ENCODE assay signal across 1 cellular context in genomic region chr9:5437254-5438216, GRCh38.
TF ChIP-seq lines count a peak whose summit lies in the region.

PLGRKT (minus strand) TSS chr9:5437925; CDS start chr9:5431977, 5,948 bp downstream.

TF ChIP-seq in GM12878, 131 proteins besides CTCF, POLR2A, EP300 and RAD21 (continued from another document and continues in another):
- TF ChIP-seq NKRF (conservative IDR thresholded peaks at IDR 0.05): peak; percentile 89
- TF ChIP-seq MTA2 (IDR thresholded peaks at IDR 0.05; ENCODE audit: low read depth): peak; percentile 54
- TF ChIP-seq, protein P1, sequence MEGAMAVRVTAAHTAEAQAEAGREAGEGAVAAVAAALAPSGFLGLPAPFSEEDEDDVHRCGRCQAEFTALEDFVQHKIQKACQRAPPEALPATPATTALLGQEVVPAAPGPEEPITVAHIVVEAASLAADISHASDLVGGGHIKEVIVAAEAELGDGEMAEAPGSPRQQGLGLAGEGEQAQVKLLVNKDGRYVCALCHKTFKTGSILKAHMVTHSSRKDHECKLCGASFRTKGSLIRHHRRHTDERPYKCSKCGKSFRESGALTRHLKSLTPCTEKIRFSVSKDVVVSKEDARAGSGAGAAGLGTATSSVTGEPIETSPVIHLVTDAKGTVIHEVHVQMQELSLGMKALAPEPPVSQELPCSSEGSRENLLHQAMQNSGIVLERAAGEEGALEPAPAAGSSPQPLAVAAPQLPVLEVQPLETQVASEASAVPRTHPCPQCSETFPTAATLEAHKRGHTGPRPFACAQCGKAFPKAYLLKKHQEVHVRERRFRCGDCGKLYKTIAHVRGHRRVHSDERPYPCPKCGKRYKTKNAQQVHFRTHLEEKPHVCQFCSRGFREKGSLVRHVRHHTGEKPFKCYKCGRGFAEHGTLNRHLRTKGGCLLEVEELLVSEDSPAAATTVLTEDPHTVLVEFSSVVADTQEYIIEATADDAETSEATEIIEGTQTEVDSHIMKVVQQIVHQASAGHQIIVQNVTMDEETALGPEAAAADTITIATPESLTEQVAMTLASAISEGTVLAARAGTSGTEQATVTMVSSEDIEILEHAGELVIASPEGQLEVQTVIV (IDR thresholded peaks at IDR 0.05; ENCODE audit: borderline replicate concordance, partially characterized antibody): peak; percentile 30
- TF ChIP-seq GATAD2B (conservative IDR thresholded peaks at IDR 0.05; ENCODE audit: low read depth): peak; percentile 92
- TF ChIP-seq IRF4 (IDR thresholded peaks at IDR 0.05; ENCODE audit: low read depth, low read length): no peak
- TF ChIP-seq PAX8 (IDR thresholded peaks at IDR 0.05): no peak
- peak; percentile 51 for TF ChIP-seq RELA (IDR thresholded peaks at IDR 0.05; ENCODE audit: borderline replicate concordance, partially characterized antibody)
- TF ChIP-seq STAT1 (conservative IDR thresholded peaks at IDR 0.05): peak; percentile 79; the same call in 1 of the 2 replicates
- TF ChIP-seq BCL11A (IDR thresholded peaks at IDR 0.05; ENCODE audit: low read depth, low read length): peak; percentile 64
- TF ChIP-seq SUPT20H (IDR thresholded peaks at IDR 0.05; ENCODE audit: borderline replicate concordance, control insufficient read depth, low read depth, low read length): no peak
- no peak for TF ChIP-seq BCL3 (IDR thresholded peaks at IDR 0.05; ENCODE audit: borderline replicate concordance, insufficient read depth, low read depth, low read length, poor library complexity, severe bottlenecking)
- TF ChIP-seq FOXM1 (IDR thresholded peaks at IDR 0.05; ENCODE audit: low read depth, low read length): peak; percentile 35; the same call in 1 of the 2 replicates
- peak; percentile 68 for TF ChIP-seq EED (IDR thresholded peaks at IDR 0.05; ENCODE audit: low read depth)
- TF ChIP-seq MEF2A (IDR thresholded peaks at IDR 0.05; ENCODE audit: insufficient read depth, low read depth, low read length): no peak
- TF ChIP-seq, protein P2, sequence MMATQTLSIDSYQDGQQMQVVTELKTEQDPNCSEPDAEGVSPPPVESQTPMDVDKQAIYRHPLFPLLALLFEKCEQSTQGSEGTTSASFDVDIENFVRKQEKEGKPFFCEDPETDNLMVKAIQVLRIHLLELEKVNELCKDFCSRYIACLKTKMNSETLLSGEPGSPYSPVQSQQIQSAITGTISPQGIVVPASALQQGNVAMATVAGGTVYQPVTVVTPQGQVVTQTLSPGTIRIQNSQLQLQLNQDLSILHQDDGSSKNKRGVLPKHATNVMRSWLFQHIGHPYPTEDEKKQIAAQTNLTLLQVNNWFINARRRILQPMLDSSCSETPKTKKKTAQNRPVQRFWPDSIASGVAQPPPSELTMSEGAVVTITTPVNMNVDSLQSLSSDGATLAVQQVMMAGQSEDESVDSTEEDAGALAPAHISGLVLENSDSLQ (IDR thresholded peaks at IDR 0.05): peak; percentile 88
- peak; percentile 18; the same call in 1 of the 2 replicates for TF ChIP-seq PAX5 (IDR thresholded peaks at IDR 0.05; ENCODE audit: borderline replicate concordance, low read depth, low read length)
- TF ChIP-seq PBX3 (IDR thresholded peaks at IDR 0.05; ENCODE audit: insufficient replicate concordance, low read depth, low read length): peak; percentile 3
- peak; percentile 75 for TF ChIP-seq JUNB (IDR thresholded peaks at IDR 0.05)
- TF ChIP-seq TCF3 (IDR thresholded peaks at IDR 0.05; ENCODE audit: borderline replicate concordance, insufficient read depth, low read depth, low read length): no peak; the same call in none of the 2 replicates
- TF ChIP-seq, protein P3, sequence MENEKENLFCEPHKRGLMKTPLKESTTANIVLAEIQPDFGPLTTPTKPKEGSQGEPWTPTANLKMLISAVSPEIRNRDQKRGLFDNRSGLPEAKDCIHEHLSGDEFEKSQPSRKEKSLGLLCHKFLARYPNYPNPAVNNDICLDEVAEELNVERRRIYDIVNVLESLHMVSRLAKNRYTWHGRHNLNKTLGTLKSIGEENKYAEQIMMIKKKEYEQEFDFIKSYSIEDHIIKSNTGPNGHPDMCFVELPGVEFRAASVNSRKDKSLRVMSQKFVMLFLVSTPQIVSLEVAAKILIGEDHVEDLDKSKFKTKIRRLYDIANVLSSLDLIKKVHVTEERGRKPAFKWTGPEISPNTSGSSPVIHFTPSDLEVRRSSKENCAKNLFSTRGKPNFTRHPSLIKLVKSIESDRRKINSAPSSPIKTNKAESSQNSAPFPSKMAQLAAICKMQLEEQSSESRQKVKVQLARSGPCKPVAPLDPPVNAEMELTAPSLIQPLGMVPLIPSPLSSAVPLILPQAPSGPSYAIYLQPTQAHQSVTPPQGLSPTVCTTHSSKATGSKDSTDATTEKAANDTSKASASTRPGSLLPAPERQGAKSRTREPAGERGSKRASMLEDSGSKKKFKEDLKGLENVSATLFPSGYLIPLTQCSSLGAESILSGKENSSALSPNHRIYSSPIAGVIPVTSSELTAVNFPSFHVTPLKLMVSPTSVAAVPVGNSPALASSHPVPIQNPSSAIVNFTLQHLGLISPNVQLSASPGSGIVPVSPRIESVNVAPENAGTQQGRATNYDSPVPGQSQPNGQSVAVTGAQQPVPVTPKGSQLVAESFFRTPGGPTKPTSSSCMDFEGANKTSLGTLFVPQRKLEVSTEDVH (IDR thresholded peaks at IDR 0.05; ENCODE audit: low read depth, partially characterized antibody): peak; percentile 31
- TF ChIP-seq, protein P4, sequence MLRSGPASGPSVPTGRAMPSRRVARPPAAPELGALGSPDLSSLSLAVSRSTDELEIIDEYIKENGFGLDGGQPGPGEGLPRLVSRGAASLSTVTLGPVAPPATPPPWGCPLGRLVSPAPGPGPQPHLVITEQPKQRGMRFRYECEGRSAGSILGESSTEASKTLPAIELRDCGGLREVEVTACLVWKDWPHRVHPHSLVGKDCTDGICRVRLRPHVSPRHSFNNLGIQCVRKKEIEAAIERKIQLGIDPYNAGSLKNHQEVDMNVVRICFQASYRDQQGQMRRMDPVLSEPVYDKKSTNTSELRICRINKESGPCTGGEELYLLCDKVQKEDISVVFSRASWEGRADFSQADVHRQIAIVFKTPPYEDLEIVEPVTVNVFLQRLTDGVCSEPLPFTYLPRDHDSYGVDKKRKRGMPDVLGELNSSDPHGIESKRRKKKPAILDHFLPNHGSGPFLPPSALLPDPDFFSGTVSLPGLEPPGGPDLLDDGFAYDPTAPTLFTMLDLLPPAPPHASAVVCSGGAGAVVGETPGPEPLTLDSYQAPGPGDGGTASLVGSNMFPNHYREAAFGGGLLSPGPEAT (IDR thresholded peaks at IDR 0.05; ENCODE audit: low read depth): peak; percentile 43; the same call in 1 of the 2 replicates
- peak; percentile 86 for TF ChIP-seq CREB1 (IDR thresholded peaks at IDR 0.05; ENCODE audit: low read depth)
- peak; percentile 54 for TF ChIP-seq SMAD1 (IDR thresholded peaks at IDR 0.05; ENCODE audit: low read depth, partially characterized antibody)
- TF ChIP-seq USF1 (IDR thresholded peaks at IDR 0.05; ENCODE audit: borderline replicate concordance, extremely low read length, insufficient read depth, low read depth, low read length): no peak
- TF ChIP-seq ATF3 (IDR thresholded peaks at IDR 0.05; ENCODE audit: borderline replicate concordance, extremely low read depth, low read depth, low read length): no peak
- no peak for TF ChIP-seq KDM1A (IDR thresholded peaks at IDR 0.05; ENCODE audit: borderline replicate concordance)
- TF ChIP-seq ZNF217 (IDR thresholded peaks at IDR 0.05): no peak
- peak; percentile 76 for TF ChIP-seq RFX5 (IDR thresholded peaks at IDR 0.05; ENCODE audit: low read depth, low read length)
- TF ChIP-seq HDGF (IDR thresholded peaks at IDR 0.05): no peak
- TF ChIP-seq ZBTB33 (IDR thresholded peaks at IDR 0.05): no peak
- peak; percentile 95 for TF ChIP-seq GABPA (IDR thresholded peaks at IDR 0.05; ENCODE audit: low read depth)
- no peak for TF ChIP-seq MEF2B (IDR thresholded peaks at IDR 0.05; ENCODE audit: partially characterized antibody, poor library complexity, severe bottlenecking)
- 0 out of 2 replicates have a peak, but pooled peaks have one; percentile 25 for TF ChIP-seq SMARCA5 (IDR thresholded peaks at IDR 0.05)
- TF ChIP-seq RCOR1 (conservative IDR thresholded peaks at IDR 0.05; ENCODE audit: low read depth, low read length): 0 out of 2 replicates have a peak, but pooled peaks have one; percentile 60
- TF ChIP-seq IKZF1 (conservative IDR thresholded peaks at IDR 0.05): peak; percentile 84
- TF ChIP-seq JUND (IDR thresholded peaks at IDR 0.05; ENCODE audit: low read depth, low read length): 0 out of 2 replicates have a peak, but pooled peaks have one; percentile 10
- TF ChIP-seq EGR1 (IDR thresholded peaks at IDR 0.05; ENCODE audit: borderline replicate concordance in 1 of 2, low read depth in 2 of 2, low read length in 2 of 2): no peak; a peak in 1 of 3 replicates
- TF ChIP-seq POLR2AphosphoS2 (IDR thresholded peaks at IDR 0.05; ENCODE audit: low read depth, low read length): peak; percentile 73; the same call in 1 of the 2 replicates
- TF ChIP-seq TBL1XR1 (IDR thresholded peaks at IDR 0.05; ENCODE audit: low read depth, low read length): peak; percentile 40
- no peak for TF ChIP-seq NFYA (IDR thresholded peaks at IDR 0.05; ENCODE audit: borderline replicate concordance, low read depth, low read length)
- TF ChIP-seq TCF12 (IDR thresholded peaks at IDR 0.05; ENCODE audit: low read depth, low read length): no peak
- no peak for TF ChIP-seq RAD51 (IDR thresholded peaks at IDR 0.05)
- TF ChIP-seq BRCA1 (IDR thresholded peaks at IDR 0.05; ENCODE audit: low read depth, low read length): no peak
- no peak for TF ChIP-seq BMI1 (IDR thresholded peaks at IDR 0.05; ENCODE audit: borderline replicate concordance)
- TF ChIP-seq SIX5 (IDR thresholded peaks at IDR 0.05; ENCODE audit: low read depth, low read length, severe bottlenecking): no peak
- no peak for TF ChIP-seq KAT2A (conservative IDR thresholded peaks at IDR 0.05; ENCODE audit: control insufficient read depth, low read depth, low read length)
- no peak for TF ChIP-seq ZNF622 (IDR thresholded peaks at IDR 0.05)
- TF ChIP-seq BHLHE40 (IDR thresholded peaks at IDR 0.05; ENCODE audit: borderline replicate concordance in 1 of 2, low read depth in 2 of 2, low read length in 1 of 2): peak in 1 of 2 experiments; percentile 67; a peak in 3 of 4 replicates
- TF ChIP-seq BACH1 (IDR thresholded peaks at IDR 0.05; ENCODE audit: borderline replicate concordance): peak; percentile 76
- peak; percentile 46; the same call in 1 of the 2 replicates for TF ChIP-seq ATF7 (IDR thresholded peaks at IDR 0.05; ENCODE audit: low read depth)
- no peak for TF ChIP-seq CEBPB (IDR thresholded peaks at IDR 0.05; ENCODE audit: borderline replicate concordance in 1 of 2, low read depth in 2 of 2, low read length in 2 of 2)
